In the genomic region with DNA sequence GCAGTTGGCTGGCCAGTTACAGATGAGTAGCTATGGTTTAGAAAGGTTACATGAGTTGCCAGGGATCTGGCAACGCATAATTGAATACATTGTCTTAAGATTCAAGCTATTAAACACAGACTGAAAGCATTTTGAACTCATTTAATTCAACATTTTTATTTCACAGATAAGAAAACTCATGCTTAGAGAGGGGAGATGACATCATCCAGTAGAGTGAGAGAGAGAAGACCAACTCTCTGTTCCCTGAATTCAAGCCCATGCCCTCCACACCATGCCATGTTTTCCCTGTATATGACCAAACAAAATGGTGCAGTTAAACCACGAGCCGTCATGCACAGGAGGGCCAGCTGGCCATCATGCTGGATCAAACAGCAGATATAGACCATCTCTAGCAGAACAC, we compare ENCODE assay signal across 33 cellular contexts. TPM values are rescaled to one million over a fixed set of nuclear protein-coding genes. Genes with fewer than 3 reads are reported as not detected.
"Had no signal": no experiment of that assay in that cellular context is flagged by ENCODE, and none has a peak within 500 bp of the region (broad histone marks: within the 10 kb centered on the region; RNA-seq: fewer than 3 reads in every experiment).

No MANE protein-coding gene starts in this region.

- H3K27ac ChIP-seq: adrenal gland, body of pancreas, brain microvascular endothelial cell, breast epithelium, VCaP had no signal

- H3K27me3 ChIP-seq: adrenal gland, body of pancreas, brain microvascular endothelial cell, breast epithelium had no signal

- H3K4me1 ChIP-seq: adrenal gland, body of pancreas, breast epithelium had no signal

- ATAC-seq: activated CD8-positive, alpha-beta T cell treated with anti-CD3 and anti-CD28 coated beads for 36 hours; activated naive CD4-positive, alpha-beta T cell treated with anti-CD3 and anti-CD28 coated beads, Interleukin-2, amount 50 U/mL, for 72 hours; activated T-cell treated with anti-CD3 and anti-CD28 coated beads, Interleukin-2, amount 50 U/mL, for 4 hours; activated T-cell treated with anti-CD3 and anti-CD28 coated beads, Interleukin-2, amount 50 U/mL, for 72 hours; activated T-helper 17 cell treated with anti-CD3 and anti-CD28 coated beads, Interleukin-2, amount 50 U/mL, for 72 hours; body of pancreas had no signal

- H3K4me3 ChIP-seq: adrenal gland, body of pancreas, breast epithelium had no signal

- H3K36me3 ChIP-seq: adrenal gland, brain microvascular endothelial cell, breast epithelium had no signal

- DNase-seq: activated B cell treated with CpG ODN at 0.5 μM for 24 hours; activated CD4-positive, alpha-beta memory T cell treated with anti-CD3 and anti-CD28 coated beads for 36 hours; activated CD4-positive, alpha-beta T cell treated with anti-CD3 and anti-CD28 coated beads for 4 hours; activated CD4-positive, alpha-beta T cell treated with anti-CD3 and anti-CD28 coated beads, Interleukin-2, amount 10 ng/mL, durations not matched to agents 24 days and 14 days; activated CD4-positive, alpha-beta T cell treated with anti-CD3 and anti-CD28 coated beads, Interleukin-2, amount 50 U/mL, for 1 hour; activated CD4-positive, alpha-beta T cell treated with anti-CD3 and anti-CD28 coated beads, Interleukin-2, amount 50 U/mL, for 4 hours; activated CD4-positive, CD25-positive, alpha-beta regulatory T cell treated with anti-CD3 and anti-CD28 coated beads, Interleukin-2, amount 50 U/mL, for 72 hours; activated CD8-positive, alpha-beta memory T cell treated with anti-CD3 and anti-CD28 coated beads, Interleukin-2, amount 50 U/mL, for 4 hours; activated CD8-positive, alpha-beta T cell treated with anti-CD3 and anti-CD28 coated beads for 36 hours; activated effector memory CD4-positive, alpha-beta T cell treated with anti-CD3 and anti-CD28 coated beads, Interleukin-2, amount 50 U/mL, for 16 hours; activated gamma-delta T cell treated with Interleukin-2 at 50 U/mL for 16 hours; activated naive CD4-positive, alpha-beta T cell; activated naive CD4-positive, alpha-beta T cell treated with anti-CD3 and anti-CD28 coated beads for 36 hours; activated naive CD4-positive, alpha-beta T cell treated with anti-CD3 and anti-CD28 coated beads, Interleukin-2, amount 50 U/mL, for 16 hours; activated naive CD8-positive, alpha-beta T cell treated with anti-CD3 and anti-CD28 coated beads for 36 hours; activated T-cell treated with anti-CD3 and anti-CD28 coated beads for 4 hours; activated T-cell treated with anti-CD3 and anti-CD28 coated beads, Interleukin-2, amount 50 U/mL, for 1 hour; activated T-cell treated with anti-CD3 and anti-CD28 coated beads, Interleukin-2, amount 50 U/mL, for 4 hours; activated T-cell treated with anti-CD3 and anti-CD28 coated beads, Interleukin-2, amount 50 U/mL, for 72 hours; adrenal gland; amniotic stem cell; aorta; body of pancreas; brain microvascular endothelial cell; central memory CD4-positive, alpha-beta T cell; T-helper 1 cell; T-helper 2 cell; T-helper 9 cell had no signal

- H3K9me3 ChIP-seq: adrenal gland, body of pancreas, breast epithelium had no signal

RNA-seq across cellular contexts. Expression of a gene that starts 22.6 kb away (rescaled TPM):
- total RNA-seq: activated CD8-positive, alpha-beta memory T cell treated with anti-CD3 and anti-CD28 coated beads for 36 hours; activated CD8-positive, alpha-beta T cell treated with anti-CD3 and anti-CD28 coated beads for 36 hours had no signal
